Comparison of ENCODE assay signal across 8 cellular contexts in genomic region chr15:90845201-90845949, GRCh38. TPM values are rescaled to one million over a fixed set of nuclear protein-coding genes. Genes with fewer than 3 reads are reported as not detected.
DNase-seq lines count a peak whose midpoint lies in the region; ATAC-seq, FAIRE-seq and TF ChIP-seq lines count a peak whose summit lies in the region.

No MANE protein-coding gene starts in this region.

- ATAC-seq in GM18498 (IDR thresholded peaks at IDR 0.05; ENCODE audit: unreplicated experiment) (peak; percentile 77), HG02852 (IDR thresholded peaks at IDR 0.05; ENCODE audit: unreplicated experiment) (peak; percentile 91), GM12878 (peak; percentile 96)

- H3K4me1 ChIP-seq in GM12878 (ENCODE audit: control insufficient read depth, insufficient read depth, low read length) = peaks cover 9% of the 10 kb centered on the region
- H3K4me1 ChIP-seq in osteoblast (ENCODE audit: insufficient read depth, low read length) = peaks cover 4% of the 10 kb centered on the region
- no peaks in the 10 kb centered on the region for H3K4me1 ChIP-seq in mesendoderm (ENCODE audit: control insufficient read depth, low read depth, low read length)

- H3K27ac ChIP-seq in GM12878 (ENCODE audit: control insufficient read depth, insufficient read depth) (peak overlapping the region; percentile 40), osteoblast (ENCODE audit: low read depth, low read length) (peak overlapping the region; percentile 52), mesendoderm (ENCODE audit: low read depth, low read length) (no peak overlapping the region)

- 35% methylated on average over 9 of the region's 9 CpGs for WGBS in GM12878 (ENCODE audit: insufficient coverage, insufficient replicate concordance, low lambda C conversion rate, missing lambda C conversion rate)
- WGBS in mesendoderm (ENCODE audit: extremely low coverage, insufficient coverage, low lambda C conversion rate) = no CpG with 5 or more reads among the region's 9 CpGs

- H2BK120ac ChIP-seq in mesendoderm (ENCODE audit: low read depth, low read length) = no peak overlapping the region

- no peak overlapping the region for H3K4ac ChIP-seq in mesendoderm (ENCODE audit: low read depth, low read length)

- H3K56ac ChIP-seq in mesendoderm (ENCODE audit: low read length) = no peak overlapping the region

- CTCF ChIA-PET in AG04449 (lab: Yijun Ruan, JAX) = interaction anchor here (0.6 kb wide), 1 partner anchor 125 kb away, joined by 3 read pairs; no protein-coding TSS in a partner anchor
- CTCF ChIA-PET in GM12878 (lab: Yijun Ruan, JAX) = interaction anchor here (0.7 to 1.3 kb wide), 3 partner anchors 12 to 86 kb away, joined by 3 to 4 read pairs (median 3); no protein-coding TSS in a partner anchor

- H3K27me3 ChIP-seq in GM12878 (replicated peaks in 1 of 2; ENCODE audit: control insufficient read depth in 2 of 2, insufficient read depth in 2 of 2, low read length in 1 of 2) (no peaks in the 10 kb centered on the region), osteoblast (ENCODE audit: insufficient read depth, low read length) (no peaks in the 10 kb centered on the region), mesendoderm (ENCODE audit: insufficient read depth, low read length, poor library complexity) (no peaks in the 10 kb centered on the region)

- H3K4me2 ChIP-seq in GM12878 (ENCODE audit: control insufficient read depth, insufficient read depth) (peak overlapping the region; percentile 3; the same call in 1 of the 2 replicates), osteoblast (ENCODE audit: insufficient read depth, low read length) (peak overlapping the region; percentile 0), mesendoderm (ENCODE audit: low read length) (no peak overlapping the region)

- H3K79me2 ChIP-seq in GM12878 (ENCODE audit: control insufficient read depth, insufficient read depth, low read length) = no peaks in the 10 kb centered on the region
- H3K79me2 ChIP-seq in osteoblast (ENCODE audit: insufficient read depth, low read length) = no peaks in the 10 kb centered on the region
- no peaks in the 10 kb centered on the region for H3K79me2 ChIP-seq in mesendoderm (ENCODE audit: control insufficient read depth, insufficient read depth, low read length)

- no peaks in the 10 kb centered on the region for H3K79me1 ChIP-seq in mesendoderm (ENCODE audit: low read length)

- H3K36me3 ChIP-seq in GM12878 (ENCODE audit: control insufficient read depth in 2 of 2, insufficient read depth in 2 of 2, low read length in 1 of 2) = no peaks in the 10 kb centered on the region
- no peaks in the 10 kb centered on the region for H3K36me3 ChIP-seq in osteoblast (ENCODE audit: insufficient read depth, low read length)
- H3K36me3 ChIP-seq in mesendoderm (ENCODE audit: control insufficient read depth, insufficient read depth, low read length) = no peaks in the 10 kb centered on the region

- FAIRE-seq in GM12878 (lab: Jason Lieb, UNC) = peak; percentile 92

- BruUV-seq in GM12878 (replicated peaks; lab: Mats Ljungman, UMichigan) = no TSS peak

- H3K18ac ChIP-seq in mesendoderm (ENCODE audit: low read length) = no peak overlapping the region

- no peak overlapping the region; the same call in 1 of the 2 replicates for H2AFZ ChIP-seq in GM12878 (ENCODE audit: control insufficient read depth, low read depth, low read length)
- H2AFZ ChIP-seq in osteoblast (ENCODE audit: low read length) = peak overlapping the region; percentile 7

- intact Hi-C loops in GM12878 (cut with micrococcal nuclease; ENCODE audit: unreplicated experiment) = no loop called here

- no peak overlapping the region for H3K4me3 ChIP-seq in AG04449 (ENCODE audit: low read depth, low read length)
- H3K4me3 ChIP-seq in GM12878 = no peak overlapping the region
- no peak overlapping the region for H3K4me3 ChIP-seq in osteoblast (ENCODE audit: insufficient read depth, low read length)
- no peak overlapping the region for H3K4me3 ChIP-seq in mesendoderm (ENCODE audit: low read length)

- SMC1A ChIA-PET in GM12878 (lab: Charles Lee; ENCODE audit: uncharacterized antibody, unreplicated experiment) = interaction anchor here (0.6 to 2.1 kb wide), 9 partner anchors 8 to 55 kb away, joined by 3 to 8 read pairs (median 4); no protein-coding TSS in a partner anchor

- TF ChIP-seq CTCF in AG04449 (IDR thresholded peaks at IDR 0.05; ENCODE audit: insufficient read depth, low read length, missing control alignments) = no peak
- TF ChIP-seq CTCF in GM12878 (IDR thresholded peaks at IDR 0.05 in 2 of 3, conservative IDR thresholded peaks at IDR 0.05 in 1 of 3; ENCODE audit: control insufficient read depth in 2 of 3, extremely low read depth in 1 of 3, insufficient read depth in 1 of 3, low read depth in 3 of 3, low read length in 3 of 3) = no peak
- no peak for TF ChIP-seq CTCF in osteoblast (IDR thresholded peaks at IDR 0.05; ENCODE audit: extremely low read depth, low read depth, low read length)

- RAD21 ChIA-PET in GM12878 (lab: Charles Lee; ENCODE audit: unreplicated experiment) = interaction anchor here (0.7 to 2.4 kb wide), 9 partner anchors 9 to 703 kb away, joined by 3 to 7 read pairs (median 3); no protein-coding TSS in a partner anchor

- no peak overlapping the region for H4K5ac ChIP-seq in mesendoderm (ENCODE audit: low read length)

- no peak overlapping the region for H2BK15ac ChIP-seq in mesendoderm (replicated peaks; ENCODE audit: low read depth)

- H2AK5ac ChIP-seq in mesendoderm (ENCODE audit: low read length) = no peak overlapping the region

- H3K23ac ChIP-seq in mesendoderm (ENCODE audit: low read length) = no peak overlapping the region

- no peak for TF ChIP-seq POLR2A in GM12878 (IDR thresholded peaks at IDR 0.05; ENCODE audit: low read depth, low read length)

- TF ChIP-seq RAD21 in GM12878 (IDR thresholded peaks at IDR 0.05; ENCODE audit: insufficient read depth, low read depth, low read length) = no peak

- POLR2A ChIA-PET in AG04449 (lab: Yijun Ruan, JAX) (interaction anchor here (0.9 kb wide), 1 partner anchor 9 kb away, joined by 3 read pairs; no protein-coding TSS in a partner anchor), GM12878 (lab: Charles Lee) (interaction anchor here (0.7 to 0.9 kb wide), 4 partner anchors 15 to 689 kb away, joined by 3 read pairs; no protein-coding TSS in a partner anchor)

- H3K9me3 ChIP-seq in GM12878 (replicated peaks; ENCODE audit: control insufficient read depth, insufficient read depth, low read length) (no peaks in the 10 kb centered on the region; the same call in 2 of the 3 replicates), osteoblast (ENCODE audit: low read depth, low read length) (no peaks in the 10 kb centered on the region)

- no peak overlapping the region for H2BK5ac ChIP-seq in mesendoderm (ENCODE audit: low read length)

- in situ Hi-C loops in GM12878 (cut with MboI) = no loop called here

- H3K9ac ChIP-seq in GM12878 (ENCODE audit: control insufficient read depth, insufficient read depth, low read length) (no peak overlapping the region), mesendoderm (ENCODE audit: low read length) (no peak overlapping the region)

- DNase-seq in AG04449 (ENCODE audit: low read depth, low spot score) (peak; percentile 53), NOMO-1 (lab: John Stamatoyannopoulos, UW; ENCODE audit: unreplicated experiment in 2 of 2) (peak; percentile 76 to 88), GM12878 (ENCODE audit: low read depth, low spot score) (peak; percentile 50), osteoblast (ENCODE audit: insufficient read length, low spot score, missing footprints) (peak; percentile 93), NCI-H2081 treated with DMSO at 0.1 percent for 48 hours (lab: John Stamatoyannopoulos, UW) (no peak), mesendoderm (no peak)

- no peak overlapping the region for H4K8ac ChIP-seq in mesendoderm (ENCODE audit: low read depth, low read length)

- no peaks in the 10 kb centered on the region for H4K20me1 ChIP-seq in GM12878 (ENCODE audit: control insufficient read depth, insufficient read depth)
- H4K20me1 ChIP-seq in osteoblast (ENCODE audit: insufficient read depth, low read length) = no peaks in the 10 kb centered on the region

- peak in 1 of 2 experiments; percentile 33; a peak in 1 of 4 replicates for TF ChIP-seq EP300 in GM12878 (IDR thresholded peaks at IDR 0.05; ENCODE audit: borderline replicate concordance in 1 of 2, control insufficient read depth in 1 of 2, low read depth in 2 of 2, low read length in 2 of 2)

RNA-seq across cellular contexts. Expression of gene FURIN, which starts 23.0 kb away (rescaled TPM):
- total RNA-seq in GM12878 (2013; cell fraction: nucleolus; rRNA removed) = 47.7 and 63.7 TPM in 2 replicates
- 20.8 and 24.5 TPM in 2 replicates for total RNA-seq in GM12878 (2014; rRNA removed)
- total RNA-seq in GM12878 (2014; rRNA removed; fragmentation: Illumina TruSeq; extraction: Trizol) = 9.9 and 11.2 TPM in 2 replicates
- 36.9 and 39.9 TPM in 2 replicates for total RNA-seq in GM12878 (2021)
- 10.8 TPM for polyA plus RNA-seq in GM12878 (2011; ENCODE audit: low read depth)
- polyA plus RNA-seq in GM12878 (2011; rRNA removed) = 1.9 and 5.6 TPM in 2 replicates
- 8.3 and 8.8 TPM in 2 replicates for polyA plus RNA-seq in GM12878 (2011; cell fraction: cytosol; rRNA removed)
- 11.4 and 16.8 TPM in 2 replicates for polyA plus RNA-seq in GM12878 (2011; cell fraction: nucleus; rRNA removed)
- 21.1 and 27.0 TPM in 2 replicates for polyA plus RNA-seq in GM12878 (2012)
- 3.3 and 10.1 TPM in 2 replicates for polyA plus RNA-seq in GM12878 (2014; fragmentation: Illumina TruSeq; extraction: Trizol)
- 1 to 10 TPM in 1 of 2 experiments, under 1 TPM in 1; 0.47 to 1.3 TPM for polyA plus RNA-seq in GM12878 (2014; fragmentation: Nextera tagmentation; extraction: Ambion mirVana)
- 23.2 and 26.3 TPM in 2 replicates for polyA plus RNA-seq in GM12878 (2014; rRNA removed)
- polyA plus RNA-seq in GM12878 (2016; fragmentation: Nextera tagmentation; extraction: Ambion mirVana) = 1 to 10 TPM; 5.6 to 5.9 TPM
- 7.2 and 13.4 TPM in 2 replicates for polyA minus RNA-seq in GM12878 (2011; rRNA and poly(A)+ RNA removed)
- 5.5 and 10.8 TPM in 2 replicates for polyA minus RNA-seq in GM12878 (2011; cell fraction: cytosol; rRNA and poly(A)+ RNA removed)
- polyA minus RNA-seq in GM12878 (2011; cell fraction: nucleus; rRNA and poly(A)+ RNA removed) = 5.2 and 5.9 TPM in 2 replicates
- 39.1 and 42.7 TPM in 2 replicates for total RNA-seq in osteoblast
- polyA plus RNA-seq in mesendoderm (2013, experiment 1 of 2) = 23.0 TPM
- polyA plus RNA-seq in mesendoderm (2013, experiment 2 of 2) = 22.8 TPM

RNA-seq across cellular contexts. Expression of gene FES, which starts 38.9 kb away (rescaled TPM):
- 21.3 and 22.9 TPM in 2 replicates for total RNA-seq in GM12878 (2013; cell fraction: nucleolus; rRNA removed)
- 19.5 and 21.7 TPM in 2 replicates for total RNA-seq in GM12878 (2014; rRNA removed)
- 6.1 and 7.0 TPM in 2 replicates for total RNA-seq in GM12878 (2014; rRNA removed; fragmentation: Illumina TruSeq; extraction: Trizol)
- 17.7 and 23.9 TPM in 2 replicates for total RNA-seq in GM12878 (2021)
- polyA plus RNA-seq in GM12878 (2011; ENCODE audit: low read depth) = 2.3 TPM
- polyA plus RNA-seq in GM12878 (2011; rRNA removed) = 0.07 and 0.09 TPM in 2 replicates
- 0.12 and 0.13 TPM in 2 replicates for polyA plus RNA-seq in GM12878 (2011; cell fraction: cytosol; rRNA removed)
- polyA plus RNA-seq in GM12878 (2011; cell fraction: nucleus; rRNA removed) = 0.28 and 0.34 TPM in 2 replicates
- 6.4 and 6.7 TPM in 2 replicates for polyA plus RNA-seq in GM12878 (2012)
- 0.60 and 3.8 TPM in 2 replicates for polyA plus RNA-seq in GM12878 (2014; fragmentation: Illumina TruSeq; extraction: Trizol)
- 1 to 10 TPM in 1 of 2 experiments, under 1 TPM in 1; 0.56 to 1.0 TPM for polyA plus RNA-seq in GM12878 (2014; fragmentation: Nextera tagmentation; extraction: Ambion mirVana)
- polyA plus RNA-seq in GM12878 (2014; rRNA removed) = 14.6 and 20.6 TPM in 2 replicates
- 10 to 100 TPM; 12.7 to 16.1 TPM for polyA plus RNA-seq in GM12878 (2016; fragmentation: Nextera tagmentation; extraction: Ambion mirVana)
- polyA minus RNA-seq in GM12878 (2011; rRNA and poly(A)+ RNA removed) = 0.10 TPM in 1 of 2 replicates, not detected in the other
- 0.83 TPM in 1 of 2 replicates, not detected in the other for polyA minus RNA-seq in GM12878 (2011; cell fraction: cytosol; rRNA and poly(A)+ RNA removed)
- polyA minus RNA-seq in GM12878 (2011; cell fraction: nucleus; rRNA and poly(A)+ RNA removed) = 0.73 and 0.96 TPM in 2 replicates
- total RNA-seq in osteoblast = 19.2 and 20.3 TPM in 2 replicates
- 4.1 TPM for polyA plus RNA-seq in mesendoderm (2013, experiment 1 of 2)
- polyA plus RNA-seq in mesendoderm (2013, experiment 2 of 2) = 4.3 TPM

RNA-seq across cellular contexts. Expression of gene MAN2A2, which starts 57.7 kb away (rescaled TPM):
- 183 and 231 TPM in 2 replicates for total RNA-seq in GM12878 (2013; cell fraction: nucleolus; rRNA removed)
- total RNA-seq in GM12878 (2014; rRNA removed) (25.4 and 29.5 TPM in 2 replicates), GM12878 (2014; rRNA removed; fragmentation: Illumina TruSeq; extraction: Trizol) (16.6 and 18.0 TPM in 2 replicates), GM12878 (2021) (62.4 and 79.4 TPM in 2 replicates), osteoblast (15.2 and 20.0 TPM in 2 replicates)
- polyA plus RNA-seq in GM12878 (2011; ENCODE audit: low read depth) = 21.4 TPM
- polyA plus RNA-seq in GM12878 (2011; rRNA removed) (19.4 and 38.9 TPM in 2 replicates), GM12878 (2014; fragmentation: Illumina TruSeq; extraction: Trizol) (26.9 and 47.8 TPM in 2 replicates), GM12878 (2014; fragmentation: Nextera tagmentation; extraction: Ambion mirVana) (1 to 10 TPM; 4.2 to 4.4 TPM), GM12878 (2014; rRNA removed) (66.4 and 71.1 TPM in 2 replicates), GM12878 (2016; fragmentation: Nextera tagmentation; extraction: Ambion mirVana) (10 to 100 TPM; 13.7 to 16.8 TPM)
- polyA plus RNA-seq in GM12878 (2011; cell fraction: cytosol; rRNA removed) = 46.4 and 74.6 TPM in 2 replicates
- polyA plus RNA-seq in GM12878 (2011; cell fraction: nucleus; rRNA removed) = 937 and 972 TPM in 2 replicates
- 39.6 and 54.1 TPM in 2 replicates for polyA plus RNA-seq in GM12878 (2012)
- polyA minus RNA-seq in GM12878 (2011; rRNA and poly(A)+ RNA removed) = 36.3 and 44.3 TPM in 2 replicates
- polyA minus RNA-seq in GM12878 (2011; cell fraction: cytosol; rRNA and poly(A)+ RNA removed) = 8.0 and 15.0 TPM in 2 replicates
- 124 and 200 TPM in 2 replicates for polyA minus RNA-seq in GM12878 (2011; cell fraction: nucleus; rRNA and poly(A)+ RNA removed)
- 5.4 TPM for polyA plus RNA-seq in mesendoderm (2013, experiment 1 of 2)
- polyA plus RNA-seq in mesendoderm (2013, experiment 2 of 2) = 7.8 TPM

Comparison
In these comparisons a context has a peak if more than half of its experiments do, and no peak if none do; other contexts are left out.
1. DNase-seq: peak in AG04449 (single experiment), NOMO-1 (2 of 2), GM12878 (single experiment) and osteoblast (single experiment); none in NCI-H2081 treated with DMSO at 0.1 percent for 48 hours (single experiment) and mesendoderm (single experiment).
2. Peak in every context shown above with its lines, with median percentiles within 50 percentile points of each other: ATAC-seq.